Comparison of ENCODE assay signal across 20 cellular contexts in the genomic region with DNA sequence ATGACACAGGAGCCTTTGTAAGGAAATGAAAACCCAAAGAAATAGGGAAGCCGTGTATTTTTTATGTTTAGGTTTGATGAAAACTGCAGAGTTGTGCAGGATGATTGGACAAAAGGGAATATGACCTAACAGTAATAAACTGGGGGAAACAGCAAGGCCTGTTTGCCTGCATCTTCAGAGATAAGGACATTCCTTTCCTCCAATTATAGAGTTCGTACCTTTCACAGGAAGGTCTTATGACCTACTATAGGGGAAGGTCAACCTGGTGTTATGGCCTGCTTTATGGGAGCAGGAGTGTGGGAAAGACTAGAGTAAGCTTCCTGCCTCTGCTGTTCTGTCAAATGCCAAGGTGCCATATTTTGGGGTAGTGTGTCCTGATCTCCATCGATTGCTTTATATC. TPM values are rescaled to one million over a fixed set of nuclear protein-coding genes. Genes with fewer than 3 reads are reported as not detected.
DNase-seq lines count a peak whose midpoint lies in the region; ATAC-seq and TF ChIP-seq lines count a peak whose summit lies in the region.
"Had no signal": no experiment of that assay in that cellular context is flagged by ENCODE, and none has a peak within 500 bp of the region (broad histone marks: within the 10 kb centered on the region; RNA-seq: fewer than 3 reads in every experiment).

No MANE protein-coding gene starts in this region.

- no peaks in the 10 kb centered on the region for H3K36me3 ChIP-seq in RWPE2 (ENCODE audit: low read depth)
- H3K36me3 ChIP-seq: BE2C had no signal

- no peak overlapping the region for H3K4me3 Mint-ChIP-seq in naive thymus-derived CD8-positive, alpha-beta T cell
- H3K4me3 Mint-ChIP-seq: CD4-positive, CD25-positive, alpha-beta regulatory T cell; CD8-positive, alpha-beta memory T cell had no signal

- no peak for DNase-seq in RWPE2 (ENCODE audit: low spot score)
- peak; percentile 85 for DNase-seq in dermis blood vessel endothelial cell
- DNase-seq in left colon = no peak
- DNase-seq in left ventricle myocardium superior = no peak
- DNase-seq in NCI-H128 (lab: John Stamatoyannopoulos, UW; ENCODE audit: unreplicated experiment) = no peak
- DNase-seq in naive thymus-derived CD8-positive, alpha-beta T cell = no peak
- DNase-seq: ACHN; BE2C; C1 segment of cervical spinal cord; CD4-positive, CD25-positive, alpha-beta regulatory T cell; CD8-positive, alpha-beta memory T cell; COR-L47; DMS 273 treated with DMSO at 0.1 percent for 48 hours; DMS53; DND-41; EL; GOT3; H7 had no signal

- no peak for TF ChIP-seq CTCF in RWPE2 (IDR thresholded peaks at IDR 0.05; ENCODE audit: poor library complexity, severe bottlenecking)

- H3K4me1 ChIP-seq in RWPE2 (ENCODE audit: insufficient read depth, poor library complexity, severe bottlenecking) = peaks cover 45% of the 10 kb centered on the region

- H3K27ac Mint-ChIP-seq in naive thymus-derived CD8-positive, alpha-beta T cell = no peak overlapping the region

- POLR2A ChIA-PET in naive thymus-derived CD8-positive, alpha-beta T cell (lab: Charles Lee) = no interaction called here

- ATAC-seq in RWPE2 (ENCODE audit: low read depth) (no peak), left colon (peak; percentile 22), left ventricle myocardium superior (no peak)
- ATAC-seq in naive thymus-derived CD8-positive, alpha-beta T cell = no peak
- ATAC-seq: GM12878, HepG2 had no signal

- H3K4me3 ChIP-seq in RWPE2 (ENCODE audit: severe bottlenecking) = no peak overlapping the region
- H3K4me3 ChIP-seq: GM12878 had no signal

- H3K27ac ChIP-seq in RWPE2 (ENCODE audit: poor library complexity, severe bottlenecking) = peak overlapping the region; percentile 96

- no peaks in the 10 kb centered on the region for H3K4me1 Mint-ChIP-seq in naive thymus-derived CD8-positive, alpha-beta T cell
- H3K4me1 Mint-ChIP-seq: CD4-positive, CD25-positive, alpha-beta regulatory T cell; CD8-positive, alpha-beta memory T cell had no signal

- intact Hi-C loops in left colon (cut with DNase I, micrococcal nuclease) (no loop called here), left ventricle myocardium superior (cut with micrococcal nuclease) (no loop called here)

- H3K27me3 ChIP-seq in RWPE2 (ENCODE audit: insufficient read depth, poor library complexity, severe bottlenecking) = no peaks in the 10 kb centered on the region
- H3K27me3 ChIP-seq: BE2C had no signal

- peaks cover 0 to 2% (median 0%) of the 10 kb centered on the region in 5 donors for H3K27me3 Mint-ChIP-seq in naive thymus-derived CD8-positive, alpha-beta T cell
- H3K27me3 Mint-ChIP-seq: CD8-positive, alpha-beta memory T cell had no signal

- H3K9me3 Mint-ChIP-seq in naive thymus-derived CD8-positive, alpha-beta T cell = no peaks in the 10 kb centered on the region
- H3K9me3 Mint-ChIP-seq: CD4-positive, CD25-positive, alpha-beta regulatory T cell; CD8-positive, alpha-beta memory T cell had no signal

- no peaks in the 10 kb centered on the region for H3K36me3 Mint-ChIP-seq in naive thymus-derived CD8-positive, alpha-beta T cell
- H3K36me3 Mint-ChIP-seq: CD4-positive, CD25-positive, alpha-beta regulatory T cell; CD8-positive, alpha-beta memory T cell had no signal

- no peaks in the 10 kb centered on the region for H3K9me3 ChIP-seq in RWPE2 (ENCODE audit: severe bottlenecking)
- H3K9me3 ChIP-seq: BE2C had no signal

RNA-seq across cellular contexts. Expression of a gene that starts 42.5 kb away (rescaled TPM):
- 5.2 and 6.0 TPM in 2 replicates for total RNA-seq in dermis blood vessel endothelial cell
- total RNA-seq in left colon = 1 to 10 TPM; 3.7 to 5.2 TPM
- total RNA-seq in left ventricle myocardium superior = 5.5 TPM
- total RNA-seq in naive thymus-derived CD8-positive, alpha-beta T cell = 1 to 10 TPM; 1.9 to 2.4 TPM
- 1 to 10 TPM in 2 of 3 donors, under 1 TPM in 1; 0.46 to 1.5 (median 1.1) TPM for polyA plus RNA-seq in naive thymus-derived CD8-positive, alpha-beta T cell

RNA-seq across cellular contexts. Expression of a gene that starts 51.6 kb away (rescaled TPM):
- total RNA-seq in dermis blood vessel endothelial cell (31.8 and 41.6 TPM in 2 replicates), left colon (1 to 10 TPM; 1.3 to 4.1 TPM), left ventricle myocardium superior (5.2 TPM)
- total RNA-seq in naive thymus-derived CD8-positive, alpha-beta T cell = not detected
- not detected for polyA plus RNA-seq in naive thymus-derived CD8-positive, alpha-beta T cell
- total RNA-seq: CD4-positive, CD25-positive, alpha-beta regulatory T cell had no signal
- polyA plus RNA-seq: CD4-positive, CD25-positive, alpha-beta regulatory T cell; CD8-positive, alpha-beta memory T cell had no signal
